ENCODE assay signal across 10 cellular contexts in genomic region chr18:5146093-5146492, GRCh38. TPM values are rescaled to one million over a fixed set of nuclear protein-coding genes. Genes with fewer than 3 reads are reported as not detected.
"Had no signal": no experiment of that assay in that cellular context is flagged by ENCODE, and none has a peak within 500 bp of the region (broad histone marks: within the 10 kb centered on the region; RNA-seq: fewer than 3 reads in every experiment).

No MANE protein-coding gene starts in this region.

- DNase-seq: GM23248, GOT3, H7, H9, HCEC 1CT, HFFc6 had no signal

- H3K9ac ChIP-seq: GM23248 had no signal

- H3K4me1 ChIP-seq: HAP-1 had no signal

- H3K4me3 ChIP-seq: GM23248, GM23338, HAP-1 had no signal

- H3K4me2 ChIP-seq: GM23338 had no signal

- H3K36me3 ChIP-seq: HAP-1 had no signal

- H3K27ac ChIP-seq: GM23248 had no signal

- H2AFZ ChIP-seq: GM23248 had no signal

- H3K9me3 ChIP-seq: HAP-1 had no signal

- ATAC-seq: GM23338, HCT116 had no signal

RNA-seq across cellular contexts. Expression of gene AKAIN1, which starts 51.0 kb away (rescaled TPM):
- polyA plus RNA-seq: GM23248, GM23338, H1 had no signal
